ENCODE assay signal across 8 cellular contexts in the genomic region with DNA sequence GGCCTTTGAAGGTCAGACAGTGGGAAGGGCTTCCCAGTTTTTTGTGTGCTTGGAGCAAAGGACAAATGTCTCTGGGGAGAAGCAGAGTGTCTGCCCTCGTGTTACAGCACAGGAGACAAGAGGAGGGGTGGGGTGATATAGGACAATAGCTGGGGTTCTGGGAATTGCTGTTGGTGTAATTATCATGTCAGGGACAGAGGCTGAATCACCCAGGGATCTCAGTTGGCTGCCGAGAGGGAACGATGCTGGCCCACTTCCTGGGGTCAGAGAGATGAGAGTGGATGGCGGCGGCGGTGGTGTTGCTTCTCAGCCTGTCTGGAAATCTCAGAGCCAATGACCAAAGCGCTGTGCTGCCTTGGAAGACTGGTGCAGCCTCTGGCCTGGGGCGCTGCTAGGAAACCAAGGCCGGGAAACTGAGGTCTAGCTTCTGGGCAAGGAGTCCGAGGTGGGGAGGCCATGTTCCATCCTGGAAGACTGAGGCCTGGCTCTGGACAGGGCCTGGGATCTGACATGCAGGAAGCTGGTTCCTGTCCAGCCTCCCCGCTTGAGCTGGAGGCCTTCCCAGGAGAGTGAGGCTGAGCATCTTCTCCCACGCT. TPM values are rescaled to one million over a fixed set of nuclear protein-coding genes. Genes with fewer than 3 reads are reported as not detected.
A peak's percentile ranks its signal among the peaks of the same experiment; 100 is the strongest.
DNase-seq lines count a peak whose midpoint lies in the region; ATAC-seq and TF ChIP-seq lines count a peak whose summit lies in the region.

No MANE protein-coding gene starts in this region.

- no CpG with 5 or more reads among the region's 12 CpGs for WGBS in neuronal stem cell (ENCODE audit: extremely low coverage in 2 of 2, insufficient read length in 2 of 2, insufficient replicate concordance in 1 of 2), 2 donors

- H2BK5ac ChIP-seq in neuronal stem cell (ENCODE audit: low read length) = no peak overlapping the region

- no peak overlapping the region for H4K91ac ChIP-seq in neuronal stem cell (ENCODE audit: low read depth, low read length, poor library complexity)

- no peaks in the 10 kb centered on the region for H3K9me3 Mint-ChIP-seq in CD14-positive monocyte

- H2AK5ac ChIP-seq in neuronal stem cell (ENCODE audit: low read depth, low read length) = no peak overlapping the region

- H2BK120ac ChIP-seq in neuronal stem cell (ENCODE audit: low read depth, low read length) = no peak overlapping the region

- DNase-seq in CD14-positive monocyte (ENCODE audit: low spot score) = no peak
- peak; percentile 59 for DNase-seq in MG63
- DNase-seq in dorsolateral prefrontal cortex = peak in 1 of 10 donors; percentile 14
- DNase-seq in neuronal stem cell (ENCODE audit: low spot score) = no peak
- DNase-seq in GM19238 (ENCODE audit: insufficient read length, low spot score) = no peak
- no peak for DNase-seq in NCI-H526 (lab: John Stamatoyannopoulos, UW)

- H3K4me1 ChIP-seq in neuronal stem cell (ENCODE audit: control insufficient read depth in 2 of 2, insufficient read depth in 1 of 2, low read depth in 1 of 2, low read length in 2 of 2) = peaks cover 17 to 23% of the 10 kb centered on the region in 2 donors

- H3K27me3 ChIP-seq in MG63 = no peaks in the 10 kb centered on the region
- H3K27me3 ChIP-seq in dorsolateral prefrontal cortex = no peaks in the 10 kb centered on the region
- H3K27me3 ChIP-seq in neuronal stem cell (ENCODE audit: control insufficient read depth in 3 of 3, insufficient read depth in 3 of 3, low read depth in 1 of 3, low read length in 3 of 3) = no peaks in the 10 kb centered on the region

- no peak overlapping the region for H2BK15ac ChIP-seq in neuronal stem cell (ENCODE audit: low read length)

- H3K9me3 ChIP-seq in MG63 (no peaks in the 10 kb centered on the region), neuronal stem cell (replicated peaks in 1 of 2; ENCODE audit: control insufficient read depth in 2 of 2, insufficient read depth in 1 of 2, low read depth in 1 of 2, low read length in 2 of 2) (no peaks in the 10 kb centered on the region)

- H3K4me2 ChIP-seq in neuronal stem cell (ENCODE audit: insufficient read depth, low read length, poor library complexity, severe bottlenecking) = no peak overlapping the region

- peaks cover 2% of the 10 kb centered on the region for H3K79me1 ChIP-seq in neuronal stem cell (ENCODE audit: low read depth, low read length)

- H2AFZ ChIP-seq in neuronal stem cell (ENCODE audit: low read length) = peak overlapping the region; percentile 78

- H3K4me1 Mint-ChIP-seq in CD14-positive monocyte = peaks cover 31% of the 10 kb centered on the region

- no peak for ATAC-seq in HG03039 (IDR thresholded peaks at IDR 0.05; ENCODE audit: unreplicated experiment)
- no peak for ATAC-seq in GM18873 (IDR thresholded peaks at IDR 0.05; ENCODE audit: low FRiP score, unreplicated experiment)

- no peak overlapping the region for H3K4ac ChIP-seq in neuronal stem cell (ENCODE audit: low read length)

- H2BK12ac ChIP-seq in neuronal stem cell (ENCODE audit: low read length) = no peak overlapping the region

- H3K14ac ChIP-seq in neuronal stem cell (ENCODE audit: low read length) = no peak overlapping the region

- H3K4me3 ChIP-seq in MG63 (no peak overlapping the region), dorsolateral prefrontal cortex (peak overlapping the region in 53 of 59 donors; percentile 4 to 90 (median 80)), neuronal stem cell (ENCODE audit: low read length in 2 of 2) (peak overlapping the region in 1 of 2 donors; percentile 69)

- H3K27ac ChIP-seq in dorsolateral prefrontal cortex = peak overlapping the region in 53 of 59 donors; percentile 2 to 99 (median 79)
- H3K27ac ChIP-seq in neuronal stem cell (replicated peaks; ENCODE audit: low read length) = no peak overlapping the region

- peaks cover 13 to 38% of the 10 kb centered on the region in 2 donors for H3K36me3 Mint-ChIP-seq in CD14-positive monocyte

- H4K8ac ChIP-seq in neuronal stem cell (ENCODE audit: low read depth, low read length) = no peak overlapping the region

- no peak overlapping the region for H3K18ac ChIP-seq in neuronal stem cell (ENCODE audit: low read length)

- peak overlapping the region; percentile 76 to 81 for H3K4me3 Mint-ChIP-seq in CD14-positive monocyte

- no peak overlapping the region for H3K23ac ChIP-seq in neuronal stem cell (ENCODE audit: low read depth, low read length, poor library complexity)

- no peak overlapping the region for H3K9ac ChIP-seq in neuronal stem cell (ENCODE audit: low read depth, low read length, poor library complexity)

- peak overlapping the region in 3 of 7 donors; percentile 42 to 78 (median 59) for H3K27ac Mint-ChIP-seq in CD14-positive monocyte

- intact Hi-C loops in CD14-positive monocyte (cut with micrococcal nuclease) (loop anchor here (10.0 kb wide), 4 partner anchors 239 to 469 kb away; a partner anchor contains a TSS), dorsolateral prefrontal cortex (cut with DNase I) (loop anchor here in 1 of 2 donors (10.0 kb wide), 1 partner anchor 239 kb away; a partner anchor contains a TSS)

- TF ChIP-seq CTCF in CD14-positive monocyte (IDR thresholded peaks at IDR 0.05) = no peak
- no peak for TF ChIP-seq CTCF in dorsolateral prefrontal cortex (IDR thresholded peaks at IDR 0.05 in 54 of 56, conservative IDR thresholded peaks at IDR 0.05 in 2 of 56; ENCODE audit: low read depth in 1 of 56, partially characterized antibody in 56 of 56)

- peaks cover 2 to 11% (median 5%) of the 10 kb centered on the region in 3 donors for H3K27me3 Mint-ChIP-seq in CD14-positive monocyte (ENCODE audit: low read depth in 3 of 3)

- H3K36me3 ChIP-seq in MG63 (peaks cover 3% of the 10 kb centered on the region), neuronal stem cell (replicated peaks in 1 of 2; ENCODE audit: control insufficient read depth in 2 of 2, insufficient read depth in 2 of 2, low read length in 2 of 2) (peaks cover 5 to 22% of the 10 kb centered on the region in 2 donors)

RNA-seq across cellular contexts. Expression of a gene that starts 1.3 kb away (rescaled TPM):
- 1 to 10 TPM; 6.5 to 7.3 TPM for polyA plus RNA-seq in CD14-positive monocyte
- 5.5 TPM in 1 of 2 replicates, not detected in the other for total RNA-seq in MG63 (2014; rRNA removed; shearing (Covaris generic); ENCODE audit: low replicate concordance)
- 10 to 100 TPM; 13.1 to 31.8 (median 18.3) TPM for total RNA-seq in dorsolateral prefrontal cortex
- 7.5 TPM for polyA plus RNA-seq in neuronal stem cell (2013, experiment 1 of 2)
- polyA plus RNA-seq in neuronal stem cell (2013, experiment 2 of 2) = 6.6 TPM

RNA-seq across cellular contexts. Expression of a gene that starts 19.6 kb away (rescaled TPM):
- polyA plus RNA-seq in CD14-positive monocyte = 1 to 10 TPM; 6.3 to 7.6 TPM
- 17.5 and 22.9 TPM in 2 replicates for total RNA-seq in MG63 (2014; rRNA removed; shearing (Covaris generic); ENCODE audit: low replicate concordance)
- total RNA-seq in dorsolateral prefrontal cortex = 10 to 100 TPM; 13.8 to 39.6 (median 24.0) TPM
- 15.9 TPM for polyA plus RNA-seq in neuronal stem cell (2013, experiment 1 of 2)
- 14.8 TPM for polyA plus RNA-seq in neuronal stem cell (2013, experiment 2 of 2)

RNA-seq across cellular contexts. Expression of a gene that starts 33.7 kb away (rescaled TPM):
- polyA plus RNA-seq in CD14-positive monocyte = 100 to 1,000 TPM; 143 to 320 TPM
- total RNA-seq in MG63 (2014; rRNA removed; shearing (Covaris generic); ENCODE audit: low replicate concordance) = not detected in 2 replicates
- 10 to 100 TPM in 11 of 120 experiments, 1 to 10 TPM in 108, under 1 TPM in 1; 0.67 to 19.3 (median 5.1) TPM for total RNA-seq in dorsolateral prefrontal cortex
- polyA plus RNA-seq in neuronal stem cell (2013, experiment 1 of 2) = not detected
- 0.04 TPM for polyA plus RNA-seq in neuronal stem cell (2013, experiment 2 of 2)

RNA-seq across cellular contexts. Expression of a gene that starts 45.0 kb away (rescaled TPM):
- 1 to 10 TPM; 2.5 to 4.8 TPM for polyA plus RNA-seq in CD14-positive monocyte
- 14.7 and 38.8 TPM in 2 replicates for total RNA-seq in MG63 (2014; rRNA removed; shearing (Covaris generic); ENCODE audit: low replicate concordance)
- total RNA-seq in dorsolateral prefrontal cortex = 10 to 100 TPM in 50 of 120 experiments, 1 to 10 TPM in 70; 4.8 to 17.2 (median 9.6) TPM
- polyA plus RNA-seq in neuronal stem cell (2013, experiment 1 of 2) = 20.7 TPM
- polyA plus RNA-seq in neuronal stem cell (2013, experiment 2 of 2) = 20.0 TPM

RNA-seq across cellular contexts. Expression of a gene that starts 56.0 kb away (rescaled TPM):
- polyA plus RNA-seq in CD14-positive monocyte = 1 to 10 TPM; 2.4 to 4.3 TPM
- not detected in 2 replicates for total RNA-seq in MG63 (2014; rRNA removed; shearing (Covaris generic); ENCODE audit: low replicate concordance)
- total RNA-seq in dorsolateral prefrontal cortex = 1 to 10 TPM in 102 of 120 experiments, under 1 TPM in 18; 0.35 to 4.8 (median 1.8) TPM
- polyA plus RNA-seq in neuronal stem cell (2013, experiment 1 of 2) = not detected
- not detected for polyA plus RNA-seq in neuronal stem cell (2013, experiment 2 of 2)
